ENCODE assay signal across 4 cellular contexts in genomic region chr1:169533528-169534190, GRCh38. TPM values are rescaled to one million over a fixed set of nuclear protein-coding genes. Genes with fewer than 3 reads are reported as not detected.
"Had no signal": no experiment of that assay in that cellular context is flagged by ENCODE, and none has a peak within 500 bp of the region (broad histone marks: within the 10 kb centered on the region; RNA-seq: fewer than 3 reads in every experiment).

No MANE protein-coding gene starts in this region.

RNA-seq across cellular contexts. Expression of gene F5, which starts 52.6 kb away (rescaled TPM):
- total RNA-seq: LHCN-M2, PC-9, RPMI7951, SJCRH30 had no signal
